Comparison of ENCODE assay signal across 15 cellular contexts in genomic region chr11:118229274-118229847, GRCh38. TPM values are rescaled to one million over a fixed set of nuclear protein-coding genes. Genes with fewer than 3 reads are reported as not detected.
DNase-seq lines count a peak whose midpoint lies in the region; ATAC-seq, FAIRE-seq and TF ChIP-seq lines count a peak whose summit lies in the region.
"Had no signal": no experiment of that assay in that cellular context is flagged by ENCODE, and none has a peak within 500 bp of the region (broad histone marks: within the 10 kb centered on the region; RNA-seq: fewer than 3 reads in every experiment).

No MANE protein-coding gene starts in this region.

- peaks cover 9% of the 10 kb centered on the region for H3K27me3 Mint-ChIP-seq in astrocyte (ENCODE audit: low read depth, unreplicated experiment)

- FAIRE-seq in astrocyte (lab: Jason Lieb, UNC), result no peak

- H3K4me3 Mint-ChIP-seq in astrocyte (ENCODE audit: unreplicated experiment), result no peak overlapping the region

- 31% methylated on average over 5 of the region's 5 CpGs for WGBS in SK-N-SH (ENCODE audit: low lambda C conversion rate)

- H2AFZ ChIP-seq in SK-N-SH (ENCODE audit: low read depth) (no peak overlapping the region), Karpas-422 (ENCODE audit: low read length) (no peak overlapping the region), astrocyte (ENCODE audit: low read depth, low read length) (no peak overlapping the region)

- CTCF ChIA-PET in SK-N-SH (lab: Yijun Ruan, JAX), result interaction anchor here (0.8 kb wide), 1 partner anchor 11 kb away, joined by 3 read pairs; no protein-coding TSS in a partner anchor

- H3K27ac ChIP-seq in SK-N-SH (ENCODE audit: low read depth in 2 of 2, low read length in 1 of 2) (peak overlapping the region in 1 of 2 experiments; percentile 15; a peak in 1 of 4 replicates), Karpas-422 (ENCODE audit: low read length) (peak overlapping the region; percentile 99), astrocyte (ENCODE audit: low read depth, low read length) (no peak overlapping the region), skeletal muscle tissue (ENCODE audit: low read depth, low read length) (peak overlapping the region; percentile 11)
- H3K27ac ChIP-seq: thoracic aorta had no signal

- POLR2A ChIA-PET in SK-N-SH (lab: Yijun Ruan, JAX), result no interaction called here

- TF ChIP-seq EP300 in SK-N-SH (IDR thresholded peaks at IDR 0.05; ENCODE audit: borderline replicate concordance in 1 of 2, low read depth in 1 of 2, low read length in 1 of 2), result no peak

- H3F3A ChIP-seq in SK-N-SH (replicated peaks; ENCODE audit: insufficient read depth), result peaks cover 13% of the 10 kb centered on the region

- TF ChIP-seq CTCF in SK-N-SH (IDR thresholded peaks at IDR 0.05) (no peak), astrocyte (IDR thresholded peaks at IDR 0.05; ENCODE audit: insufficient read depth, low read depth, low read length) (no peak)

- H3K9me3 ChIP-seq in SK-N-SH, result no peaks in the 10 kb centered on the region
- peaks cover 5% of the 10 kb centered on the region; the same call in 1 of the 2 replicates for H3K9me3 ChIP-seq in Karpas-422 (ENCODE audit: low read length)
- no peaks in the 10 kb centered on the region for H3K9me3 ChIP-seq in astrocyte (ENCODE audit: insufficient read depth, low read depth, low read length)
- no peaks in the 10 kb centered on the region for H3K9me3 ChIP-seq in skeletal muscle tissue (ENCODE audit: control insufficient read depth in 3 of 3, low read length in 3 of 3)
- H3K9me3 ChIP-seq: thoracic aorta had no signal

- DNase-seq in SK-N-SH (no peak), Karpas-422 (no peak), astrocyte (ENCODE audit: low read depth) (peak; percentile 42), dedifferentiated amniotic fluid mesenchymal stem cell (ENCODE audit: extremely low spot score) (no peak), putamen (ENCODE audit: low spot score) (no peak)
- DNase-seq: 8988T, DMS153, NCI-H526 treated with DMSO at 0.1 percent for 48 hours, SHP77 treated with DMSO at 0.1 percent for 48 hours had no signal

- no peaks in the 10 kb centered on the region for H3K36me3 ChIP-seq in SK-N-SH (replicated peaks in 1 of 2; ENCODE audit: control insufficient read depth in 1 of 2, insufficient read depth in 2 of 2, low read length in 1 of 2)
- H3K36me3 ChIP-seq in Karpas-422 (ENCODE audit: insufficient read depth, low read length), result peaks cover 9% of the 10 kb centered on the region
- H3K36me3 ChIP-seq in astrocyte (ENCODE audit: insufficient read depth, low read length), result no peaks in the 10 kb centered on the region
- H3K36me3 ChIP-seq in skeletal muscle tissue (ENCODE audit: control insufficient read depth in 3 of 3, insufficient read depth in 3 of 3, low read length in 3 of 3), result no peaks in the 10 kb centered on the region
- H3K36me3 ChIP-seq: thoracic aorta had no signal

- peaks cover 0 to 5% of the 10 kb centered on the region in 2 experiments; a peak in 1 of 4 replicates for H3K4me1 ChIP-seq in SK-N-SH (ENCODE audit: control insufficient read depth in 1 of 2, insufficient read depth in 2 of 2, low read depth in 1 of 2, low read length in 1 of 2)
- H3K4me1 ChIP-seq in Karpas-422 (ENCODE audit: low read length), result peaks cover 54% of the 10 kb centered on the region
- H3K4me1 ChIP-seq in astrocyte (ENCODE audit: insufficient read depth, low read length), result no peaks in the 10 kb centered on the region
- peaks cover 0 to 2% (median 0%) of the 10 kb centered on the region in 3 donors for H3K4me1 ChIP-seq in skeletal muscle tissue (ENCODE audit: control insufficient read depth in 3 of 3, insufficient read depth in 3 of 3, low read length in 3 of 3)

- peaks cover 3% of the 10 kb centered on the region for H3K36me3 Mint-ChIP-seq in astrocyte (ENCODE audit: low read depth, unreplicated experiment)

- H3K9me2 ChIP-seq in SK-N-SH, result no peaks in the 10 kb centered on the region
- H3K9me2 ChIP-seq in Karpas-422 (replicated peaks; ENCODE audit: insufficient read depth, low read length), result no peaks in the 10 kb centered on the region

- ATAC-seq in SK-N-SH treated with all-trans-retinoic acid at 6 μM for 48 hours (no peak), GM19452 (IDR thresholded peaks at IDR 0.05; ENCODE audit: unreplicated experiment) (no peak)

- H3K4me3 ChIP-seq in SK-N-SH (ENCODE audit: low read depth in 2 of 2, low read length in 1 of 2) (no peak overlapping the region), Karpas-422 (ENCODE audit: low read length) (no peak overlapping the region), astrocyte (ENCODE audit: insufficient read depth, low read depth, low read length) (no peak overlapping the region), skeletal muscle tissue (ENCODE audit: low read length in 3 of 3) (no peak overlapping the region)
- H3K4me3 ChIP-seq: thoracic aorta had no signal

- no peaks in the 10 kb centered on the region for H3K9me3 Mint-ChIP-seq in astrocyte (ENCODE audit: unreplicated experiment)

- no peaks in the 10 kb centered on the region for H3K4me1 Mint-ChIP-seq in astrocyte (ENCODE audit: low read depth, unreplicated experiment)

- TF ChIP-seq RAD21 in SK-N-SH (IDR thresholded peaks at IDR 0.05; ENCODE audit: low read length), result no peak

- H3K4me2 ChIP-seq in SK-N-SH, result peak overlapping the region; percentile 13
- H3K4me2 ChIP-seq in Karpas-422 (ENCODE audit: low read depth, low read length, poor library complexity, severe bottlenecking), result no peak overlapping the region
- no peak overlapping the region for H3K4me2 ChIP-seq in astrocyte (ENCODE audit: low read length)

- no peak overlapping the region for H3K27ac Mint-ChIP-seq in astrocyte (ENCODE audit: unreplicated experiment)

- H3K9ac ChIP-seq in SK-N-SH (no peak overlapping the region), Karpas-422 (ENCODE audit: low read length) (no peak overlapping the region), astrocyte (ENCODE audit: low read length) (no peak overlapping the region), skeletal muscle tissue (ENCODE audit: low read depth in 1 of 3, low read length in 3 of 3) (no peak overlapping the region)

- H4K20me1 ChIP-seq in SK-N-SH (ENCODE audit: insufficient read depth) (no peaks in the 10 kb centered on the region), Karpas-422 (ENCODE audit: insufficient read depth, low read depth, low read length) (no peaks in the 10 kb centered on the region), astrocyte (ENCODE audit: insufficient read depth, low read length) (no peaks in the 10 kb centered on the region)

- H3K27me3 ChIP-seq in SK-N-SH (ENCODE audit: insufficient read depth) (peaks cover 6% of the 10 kb centered on the region; the same call in 1 of the 2 replicates), Karpas-422 (ENCODE audit: low read length) (no peaks in the 10 kb centered on the region), astrocyte (ENCODE audit: insufficient read depth, low read length) (peaks cover 2% of the 10 kb centered on the region), skeletal muscle tissue (ENCODE audit: control insufficient read depth in 3 of 3, insufficient read depth in 3 of 3, low read length in 3 of 3) (no peaks in the 10 kb centered on the region)

- H3K79me2 ChIP-seq in SK-N-SH (ENCODE audit: insufficient read depth), result no peaks in the 10 kb centered on the region
- H3K79me2 ChIP-seq in Karpas-422 (ENCODE audit: low read length), result no peaks in the 10 kb centered on the region
- H3K79me2 ChIP-seq in astrocyte (ENCODE audit: insufficient read depth, low read length), result no peaks in the 10 kb centered on the region

TF ChIP-seq in SK-N-SH, 30 proteins besides CTCF, POLR2A, EP300 and RAD21 (continues in another document):
- TF ChIP-seq GATA2 (CRISPR knock-in tag; IDR thresholded peaks at IDR 0.05) (no peak), FOSL2 (IDR thresholded peaks at IDR 0.05; ENCODE audit: borderline replicate concordance, low read depth) (no peak), NFIC (IDR thresholded peaks at IDR 0.05; ENCODE audit: borderline replicate concordance) (no peak)

TF ChIP-seq in SK-N-SH treated with all-trans-retinoic acid at 6 μM for 48 hours, 23 proteins besides CTCF, POLR2A, EP300 and RAD21 (continues in another document):
- TF ChIP-seq ISL1 (CRISPR knock-in tag; IDR thresholded peaks at IDR 0.05) (no peak), ESRRG (CRISPR knock-in tag; IDR thresholded peaks at IDR 0.05) (no peak), CSDC2 (CRISPR knock-in tag; IDR thresholded peaks at IDR 0.05) (no peak), ARNTL (CRISPR knock-in tag; IDR thresholded peaks at IDR 0.05; ENCODE audit: borderline replicate concordance, low read depth) (no peak)

RNA-seq across cellular contexts. Expression of gene JAML, which starts 4.5 kb away (rescaled TPM):
- not detected in 2 replicates for polyA plus RNA-seq in SK-N-SH (2012; rRNA removed)
- polyA plus RNA-seq in SK-N-SH (2012; cell fraction: cytosol; rRNA removed), result 0.04 and 0.05 TPM in 2 replicates
- 0.01 TPM in 1 of 2 replicates, not detected in the other for polyA plus RNA-seq in SK-N-SH (2012; cell fraction: nucleus; rRNA removed)
- 5.4 and 9.1 TPM in 2 replicates for total RNA-seq in Karpas-422 (2014; rRNA removed; shearing (Covaris generic); ENCODE audit: low replicate concordance)
- not detected in 2 replicates for total RNA-seq in astrocyte
- 6.8 TPM for total RNA-seq in skeletal muscle tissue
- total RNA-seq: H4, renal cortical epithelial cell had no signal

RNA-seq across cellular contexts. Expression of gene MPZL3, which starts 22.8 kb away (rescaled TPM):
- polyA plus RNA-seq in SK-N-SH (2012; rRNA removed), result 0.38 and 0.70 TPM in 2 replicates
- polyA plus RNA-seq in SK-N-SH (2012; cell fraction: cytosol; rRNA removed), result 0.52 and 1.0 TPM in 2 replicates
- 0.23 and 0.43 TPM in 2 replicates for polyA plus RNA-seq in SK-N-SH (2012; cell fraction: nucleus; rRNA removed)
- total RNA-seq in Karpas-422 (2014; rRNA removed; shearing (Covaris generic); ENCODE audit: low replicate concordance), result 2.7 and 7.0 TPM in 2 replicates
- 8.2 and 8.5 TPM in 2 replicates for total RNA-seq in astrocyte
- 1.0 TPM for total RNA-seq in skeletal muscle tissue

RNA-seq across cellular contexts. Expression of gene MPZL2, which starts 34.7 kb away (rescaled TPM):
- polyA plus RNA-seq in SK-N-SH (2012; rRNA removed), result 6.2 and 8.6 TPM in 2 replicates
- polyA plus RNA-seq in SK-N-SH (2012; cell fraction: cytosol; rRNA removed), result 6.5 and 6.8 TPM in 2 replicates
- 5.9 and 9.3 TPM in 2 replicates for polyA plus RNA-seq in SK-N-SH (2012; cell fraction: nucleus; rRNA removed)
- total RNA-seq in Karpas-422 (2014; rRNA removed; shearing (Covaris generic); ENCODE audit: low replicate concordance), result not detected in 2 replicates
- 0.50 and 0.95 TPM in 2 replicates for total RNA-seq in astrocyte
- 1.0 TPM for total RNA-seq in skeletal muscle tissue

RNA-seq across cellular contexts. Expression of gene SCN2B, which starts 52.9 kb away (rescaled TPM):
- polyA plus RNA-seq in SK-N-SH (2012; rRNA removed), result 0.03 and 0.05 TPM in 2 replicates
- polyA plus RNA-seq in SK-N-SH (2012; cell fraction: cytosol; rRNA removed), result 0.01 and 0.03 TPM in 2 replicates
- polyA plus RNA-seq in SK-N-SH (2012; cell fraction: nucleus; rRNA removed), result 0.01 and 0.02 TPM in 2 replicates
- total RNA-seq in Karpas-422 (2014; rRNA removed; shearing (Covaris generic); ENCODE audit: low replicate concordance), result 0.25 TPM in 1 of 2 replicates, not detected in the other
- total RNA-seq in astrocyte (0.18 and 0.29 TPM in 2 replicates), skeletal muscle tissue (2.1 TPM)
- total RNA-seq: H4 had no signal
